10 cellular contexts compared by ENCODE assay signal in the genomic region with DNA sequence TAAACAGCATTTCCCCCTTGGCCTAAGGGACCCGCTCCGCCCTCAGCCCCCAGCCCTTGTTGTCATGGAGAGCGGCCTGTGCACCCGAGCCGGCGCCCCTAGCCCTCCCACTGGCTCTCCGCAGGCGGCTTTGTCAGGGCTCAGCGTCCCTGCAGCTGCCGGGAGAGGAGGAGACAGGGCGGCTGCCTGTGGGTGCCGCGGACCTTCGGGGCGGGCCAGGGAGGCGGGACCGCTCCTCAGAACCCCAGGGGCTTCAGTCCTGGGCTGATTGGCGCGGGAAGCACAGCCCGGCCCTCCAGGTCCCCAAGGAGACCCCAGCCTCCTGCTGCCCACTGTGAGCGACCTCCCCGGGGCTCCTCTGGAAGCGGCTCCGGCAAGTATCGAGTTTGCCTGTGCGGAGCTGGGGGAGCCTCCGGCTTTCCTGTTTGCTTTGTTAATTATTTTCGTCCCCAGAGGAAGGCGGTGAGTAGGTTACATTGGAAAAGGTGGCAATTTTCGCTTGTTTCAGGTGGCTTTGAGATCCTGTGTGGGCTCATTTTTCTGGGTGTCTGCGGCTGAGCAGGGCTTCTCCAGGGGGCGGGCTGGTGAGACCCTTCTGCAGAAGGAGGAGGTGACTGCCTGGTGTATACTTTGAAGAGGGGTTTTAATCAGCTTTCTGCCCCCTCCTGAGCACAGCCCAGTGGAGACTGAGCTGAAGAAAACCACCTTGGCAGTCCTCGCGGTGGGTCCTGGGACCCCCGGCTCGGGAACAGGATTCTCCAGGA. TPM values are rescaled to one million over a fixed set of nuclear protein-coding genes. Genes with fewer than 3 reads are reported as not detected.
DNase-seq lines count a peak whose midpoint lies in the region; ATAC-seq, FAIRE-seq and TF ChIP-seq lines count a peak whose summit lies in the region.
"Had no signal": no experiment of that assay in that cellular context is flagged by ENCODE, and none has a peak within 500 bp of the region (broad histone marks: within the 10 kb centered on the region; RNA-seq: fewer than 3 reads in every experiment).

A gene with protein sequence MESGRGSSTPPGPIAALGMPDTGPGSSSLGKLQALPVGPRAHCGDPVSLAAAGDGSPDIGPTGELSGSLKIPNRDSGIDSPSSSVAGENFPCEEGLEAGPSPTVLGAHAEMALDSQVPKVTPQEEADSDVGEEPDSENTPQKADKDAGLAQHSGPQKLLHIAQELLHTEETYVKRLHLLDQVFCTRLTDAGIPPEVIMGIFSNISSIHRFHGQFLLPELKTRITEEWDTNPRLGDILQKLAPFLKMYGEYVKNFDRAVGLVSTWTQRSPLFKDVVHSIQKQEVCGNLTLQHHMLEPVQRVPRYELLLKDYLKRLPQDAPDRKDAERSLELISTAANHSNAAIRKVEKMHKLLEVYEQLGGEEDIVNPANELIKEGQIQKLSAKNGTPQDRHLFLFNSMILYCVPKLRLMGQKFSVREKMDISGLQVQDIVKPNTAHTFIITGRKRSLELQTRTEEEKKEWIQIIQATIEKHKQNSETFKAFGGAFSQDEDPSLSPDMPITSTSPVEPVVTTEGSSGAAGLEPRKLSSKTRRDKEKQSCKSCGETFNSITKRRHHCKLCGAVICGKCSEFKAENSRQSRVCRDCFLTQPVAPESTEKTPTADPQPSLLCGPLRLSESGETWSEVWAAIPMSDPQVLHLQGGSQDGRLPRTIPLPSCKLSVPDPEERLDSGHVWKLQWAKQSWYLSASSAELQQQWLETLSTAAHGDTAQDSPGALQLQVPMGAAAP (plus strand): TSS at position 256 of the 764 bp plus-strand sequence. CDS start 28,734 bp downstream, outside the sequence.

- peaks cover 12 to 24% (median 18%) of the 10 kb centered on the region in 10 experiments; a peak in 19 of 20 replicates for H3K4me1 ChIP-seq in BLaER1 treated with 17β-estradiol and CSF1 and Interleukin-3, amounts not matched to agents 10 nM and 100 nM
- H3K4me1 ChIP-seq in H1 (replicated peaks in 1 of 4; ENCODE audit: control insufficient read depth in 3 of 4, insufficient read depth in 4 of 4, low read length in 3 of 4), result peaks cover 0 to 7% (median 3%) of the 10 kb centered on the region in 4 experiments; a peak in 3 of 7 replicates
- H3K4me1 ChIP-seq in mucosa of rectum (ENCODE audit: control insufficient read depth in 2 of 2, insufficient read depth in 2 of 2, low read length in 2 of 2), result no peaks in the 10 kb centered on the region
- peaks cover 0 to 13% (median 5%) of the 10 kb centered on the region in 4 donors for H3K4me1 ChIP-seq in tibial nerve

- POLR2A ChIA-PET in activated B cell treated with CpG ODN at 0.5 μM for 24 hours (lab: Charles Lee), result no interaction called here
- POLR2A ChIA-PET in H1 (lab: Charles Lee; ENCODE audit: partially characterized antibody), result interaction anchor here (0.5 kb wide), 1 partner anchor 83 kb away, joined by 3 read pairs; no protein-coding TSS in a partner anchor

- no peak for TF ChIP-seq POLR2A in H1 (IDR thresholded peaks at IDR 0.05; ENCODE audit: control extremely low read depth in 1 of 2, low read depth in 2 of 2, low read length in 2 of 2)
- no peak for TF ChIP-seq POLR2A in tibial nerve (IDR thresholded peaks at IDR 0.05)

- H2BK120ac ChIP-seq in H1 (replicated peaks; ENCODE audit: low read depth, low read length), result no peak within 1 kb of the TSS

- no peak within 1 kb of the TSS for H2BK5ac ChIP-seq in H1 (ENCODE audit: low read depth, low read length)

- CTCF ChIA-PET in activated B cell treated with CpG ODN at 0.5 μM for 24 hours (lab: Charles Lee), result no interaction called here
- CTCF ChIA-PET in H1 (lab: Charles Lee; ENCODE audit: partially characterized antibody), result interaction anchor here (0.5 to 0.8 kb wide), 2 partner anchors 131 to 139 kb away, joined by 3 read pairs; no protein-coding TSS in a partner anchor

- no peak within 1 kb of the TSS for H4K5ac ChIP-seq in H1 (ENCODE audit: insufficient read length, low read depth, low read length)

- H3K27me3 Mint-ChIP-seq in activated B cell treated with CpG ODN at 0.5 μM for 24 hours, result peaks cover 35% of the 10 kb centered on the region

- intact Hi-C loops in activated B cell treated with CpG ODN at 0.5 μM for 24 hours (cut with micrococcal nuclease), result no loop called here

- peak within 1 kb of the TSS; percentile 75 for H4K91ac ChIP-seq in H1 (replicated peaks; ENCODE audit: insufficient read length, low read length)

- peak; percentile 67 for DNase-seq in NCI-H1417 treated with DMSO at 0.1 percent for 48 hours (lab: John Stamatoyannopoulos, UW)
- DNase-seq in activated B cell treated with CpG ODN at 0.5 μM for 24 hours, result no peak
- DNase-seq in H1 (ENCODE audit: low read depth in 1 of 2, low spot score in 2 of 2), result peak in 1 of 2 experiments; percentile 68
- DNase-seq in tibial nerve (ENCODE audit: low spot score in 2 of 2), result no peak
- no peak for DNase-seq in medulla oblongata (ENCODE audit: extremely low spot score)

- H3K79me2 ChIP-seq in H1 (ENCODE audit: control insufficient read depth in 1 of 2, insufficient read depth in 2 of 2, low read length in 2 of 2), result no peaks in the 10 kb centered on the region

- H3K4me1 Mint-ChIP-seq in activated B cell treated with CpG ODN at 0.5 μM for 24 hours, result peaks cover 5% of the 10 kb centered on the region

- no peak for TF ChIP-seq RAD21 in H1 (IDR thresholded peaks at IDR 0.05 in 1 of 2, conservative IDR thresholded peaks at IDR 0.05 in 1 of 2; ENCODE audit: low read depth in 2 of 2, low read length in 2 of 2)

- peak within 1 kb of the TSS; percentile 71; the same call in 1 of the 2 replicates for H2BK12ac ChIP-seq in H1 (ENCODE audit: low read depth, low read length)

- WGBS in H1 (ENCODE audit: extremely low coverage in 1 of 2, insufficient coverage in 1 of 2, insufficient read length in 1 of 2, insufficient replicate concordance in 2 of 2, low coverage in 1 of 2, low lambda C conversion rate in 2 of 2, missing lambda C conversion rate in 1 of 2), 2 experiments, result 33% methylated on average over 22 of the region's 36 CpGs; no CpG with 5 or more reads in 1 of the 2 experiments
- 7 to 9% methylated on average over 20 to 21 of the region's 36 CpGs for WGBS in tibial nerve, 2 donors

- TF ChIP-seq EP300 in H1 (IDR thresholded peaks at IDR 0.05; ENCODE audit: borderline replicate concordance in 1 of 2, low read depth in 2 of 2, low read length in 2 of 2), result no peak
- no peak for TF ChIP-seq EP300 in tibial nerve (IDR thresholded peaks at IDR 0.05)

- H4K20me1 ChIP-seq in BLaER1 treated with 17β-estradiol and CSF1 and Interleukin-3, amounts not matched to agents 10 nM and 100 nM, result no peaks in the 10 kb centered on the region
- peaks cover 0 to 2% of the 10 kb centered on the region in 2 experiments for H4K20me1 ChIP-seq in H1 (replicated peaks in 1 of 2; ENCODE audit: control insufficient read depth in 1 of 2, insufficient read depth in 2 of 2, low read length in 2 of 2)

- H4K8ac ChIP-seq in H1 (ENCODE audit: extremely low read depth, insufficient read depth, low read length), result peak within 1 kb of the TSS; percentile 42; the same call in 1 of the 2 replicates

- no peak within 1 kb of the TSS for H2BK20ac ChIP-seq in H1 (ENCODE audit: low read length)

- peak within 1 kb of the TSS; percentile 79 to 98 (median 92) for H3K4me2 ChIP-seq in BLaER1 treated with 17β-estradiol and CSF1 and Interleukin-3, amounts not matched to agents 10 nM and 100 nM
- peak within 1 kb of the TSS; percentile 75 to 80 for H3K4me2 ChIP-seq in H1 (ENCODE audit: insufficient read depth in 1 of 2, low read depth in 2 of 2, low read length in 2 of 2)

- peak; percentile 54 for ATAC-seq in activated B cell treated with CpG ODN at 0.5 μM for 24 hours (ENCODE audit: low read depth)
- no peak for ATAC-seq in HG03460 (IDR thresholded peaks at IDR 0.05; ENCODE audit: unreplicated experiment)

- H2AFZ ChIP-seq in H1 (ENCODE audit: low read length), result peak within 1 kb of the TSS; percentile 42; the same call in 1 of the 2 replicates

- H3K4me3 Mint-ChIP-seq in activated B cell treated with CpG ODN at 0.5 μM for 24 hours, result peak within 1 kb of the TSS; percentile 70

- no peak within 1 kb of the TSS; the same call in 1 of the 2 replicates for H2AK5ac ChIP-seq in H1 (ENCODE audit: low read depth, low read length)

- H3K27me3 ChIP-seq in BLaER1 treated with 17β-estradiol and CSF1 and Interleukin-3, amounts not matched to agents 10 nM and 100 nM, result peaks cover 0 to 23% (median 10%) of the 10 kb centered on the region in 11 experiments; a peak in 13 of 22 replicates
- H3K27me3 ChIP-seq in H1 (replicated peaks in 1 of 4; ENCODE audit: control insufficient read depth in 3 of 4, extremely low read depth in 1 of 4, insufficient read depth in 3 of 4, low read length in 3 of 4) (peaks cover 0 to 5% (median 0%) of the 10 kb centered on the region in 4 experiments; a peak in 1 of 7 replicates), mucosa of rectum (ENCODE audit: control insufficient read depth in 2 of 2, insufficient read depth in 2 of 2, low read length in 2 of 2) (peaks cover 21 to 27% of the 10 kb centered on the region in 2 donors), tibial nerve (peaks cover 0 to 26% of the 10 kb centered on the region in 2 donors)

- H3K36me3 Mint-ChIP-seq in activated B cell treated with CpG ODN at 0.5 μM for 24 hours (ENCODE audit: low read depth), result no peaks in the 10 kb centered on the region

- H3K14ac ChIP-seq in H1 (ENCODE audit: insufficient read length), result no peak within 1 kb of the TSS

- no peaks in the 10 kb centered on the region for H3K9me3 Mint-ChIP-seq in activated B cell treated with CpG ODN at 0.5 μM for 24 hours

- H3K9ac ChIP-seq in BLaER1 treated with 17β-estradiol and CSF1 and Interleukin-3, amounts not matched to agents 10 nM and 100 nM, result peak within 1 kb of the TSS; percentile 44 to 83 (median 68); a peak in 21 of 22 replicates
- peak within 1 kb of the TSS in 2 of 4 experiments; percentile 6 to 32; a peak in 3 of 7 replicates for H3K9ac ChIP-seq in H1 (replicated peaks in 1 of 4; ENCODE audit: extremely low read depth in 1 of 4, low read depth in 3 of 4, low read length in 3 of 4)
- H3K9ac ChIP-seq in mucosa of rectum (ENCODE audit: low read depth in 1 of 2, low read length in 2 of 2), result peak within 1 kb of the TSS; percentile 24 to 29

- no peak within 1 kb of the TSS for H3K23ac ChIP-seq in H1 (ENCODE audit: insufficient read length)

- peaks cover 10% of the 10 kb centered on the region; the same call in 1 of the 2 replicates for H3K23me2 ChIP-seq in H1 (ENCODE audit: low read depth, low read length)

- H3K27ac ChIP-seq in BLaER1 treated with 17β-estradiol and CSF1 and Interleukin-3, amounts not matched to agents 10 nM and 100 nM, result peak within 1 kb of the TSS in 4 of 11 experiments; percentile 13 to 42 (median 24); a peak in 1 of 22 replicates
- H3K27ac ChIP-seq in H1 (ENCODE audit: low read depth, low read length), result no peak within 1 kb of the TSS
- no peak within 1 kb of the TSS for H3K27ac ChIP-seq in mucosa of rectum (ENCODE audit: low read depth in 2 of 2, low read length in 2 of 2)
- no peak within 1 kb of the TSS for H3K27ac ChIP-seq in tibial nerve

- H3K36me3 ChIP-seq in BLaER1 treated with 17β-estradiol and CSF1 and Interleukin-3, amounts not matched to agents 10 nM and 100 nM, result no peaks in the 10 kb centered on the region
- H3K36me3 ChIP-seq in H1 (ENCODE audit: control insufficient read depth in 2 of 4, insufficient read depth in 4 of 4, low read length in 3 of 4) (no peaks in the 10 kb centered on the region), mucosa of rectum (ENCODE audit: control insufficient read depth in 2 of 2, insufficient read depth in 2 of 2, low read length in 2 of 2) (no peaks in the 10 kb centered on the region), tibial nerve (no peaks in the 10 kb centered on the region)

- no peaks in the 10 kb centered on the region; the same call in 1 of the 2 replicates for H3K79me1 ChIP-seq in H1 (ENCODE audit: low read depth, low read length)

- peaks cover 0 to 14% (median 6%) of the 10 kb centered on the region in 11 experiments; a peak in 6 of 22 replicates for H3K9me3 ChIP-seq in BLaER1 treated with 17β-estradiol and CSF1 and Interleukin-3, amounts not matched to agents 10 nM and 100 nM (replicated peaks in 1 of 11)
- H3K9me3 ChIP-seq in H1 (ENCODE audit: insufficient read depth in 2 of 2, low read depth in 1 of 2, low read length in 1 of 2) (peaks cover 3% of the 10 kb centered on the region in 2 experiments; a peak in 2 of 4 replicates), mucosa of rectum (ENCODE audit: control insufficient read depth in 2 of 2, low read length in 2 of 2) (no peaks in the 10 kb centered on the region), tibial nerve (no peaks in the 10 kb centered on the region)

- H3K27ac Mint-ChIP-seq in activated B cell treated with CpG ODN at 0.5 μM for 24 hours, result no peak within 1 kb of the TSS

- peak within 1 kb of the TSS; percentile 5; the same call in 1 of the 2 replicates for H2BK15ac ChIP-seq in H1 (ENCODE audit: low read length)

- TF ChIP-seq CTCF in activated B cell treated with CpG ODN at 0.5 μM for 24 hours (IDR thresholded peaks at IDR 0.05) (no peak), H1 (IDR thresholded peaks at IDR 0.05; ENCODE audit: control extremely low read depth in 1 of 3, insufficient read depth in 1 of 3, low read depth in 1 of 3, low read length in 3 of 3) (no peak), tibial nerve (IDR thresholded peaks at IDR 0.05) (no peak)

- H3K4ac ChIP-seq in H1 (replicated peaks; ENCODE audit: insufficient read length, low read depth, low read length), result no peak within 1 kb of the TSS

- no peak for FAIRE-seq in H1 (lab: Jason Lieb, UNC)
- FAIRE-seq: GM18507 had no signal

- H3K4me3 ChIP-seq in BLaER1 treated with 17β-estradiol and CSF1 and Interleukin-3, amounts not matched to agents 10 nM and 100 nM, result peak within 1 kb of the TSS; percentile 42 to 68 (median 56)
- H3K4me3 ChIP-seq in H1 (ENCODE audit: extremely low read depth in 1 of 4, insufficient read depth in 2 of 4, low read depth in 3 of 4, low read length in 4 of 4) (peak within 1 kb of the TSS; percentile 24 to 59 (median 34)), mucosa of rectum (ENCODE audit: low read length in 2 of 2) (peak within 1 kb of the TSS; percentile 56), tibial nerve (peak within 1 kb of the TSS; percentile 12 to 53 (median 43))

- peak within 1 kb of the TSS; percentile 80 for H3K18ac ChIP-seq in H1 (ENCODE audit: extremely low read depth, low read length)

- no peak within 1 kb of the TSS for H3K56ac ChIP-seq in H1 (replicated peaks; ENCODE audit: insufficient read length, low read depth, low read length)

RNA-seq across cellular contexts. Expression of the gene that starts here (rescaled TPM):
- total RNA-seq in activated B cell treated with CpG ODN at 0.5 μM for 24 hours (46.5 and 61.9 TPM in 2 replicates), tibial nerve (10 to 100 TPM in 1 of 4 donors, 1 to 10 TPM in 3; 6.7 to 13.8 (median 7.3) TPM)
- 1.4 and 1.9 TPM in 2 replicates for total RNA-seq in H1 (2021; fragmentation: NEBNext Ultra II Directional; extraction: Animal tissue kit (Norgen Biotek cat#: 25700))
- 1.4 and 2.3 TPM in 2 replicates for polyA plus RNA-seq in H1 (2011; rRNA removed)
- 2.0 TPM for polyA plus RNA-seq in H1 (2011; cell fraction: cytosol; rRNA removed)
- polyA plus RNA-seq in H1 (2011; cell fraction: nucleus; rRNA removed), result 3.2 TPM
- polyA plus RNA-seq in H1 (2012, experiment 1 of 2), result 0.73 to 1.6 TPM (median 1.2 TPM) in 4 replicates
- polyA plus RNA-seq in H1 (2012, experiment 2 of 2), result 1.0 TPM
- 0.51 TPM for polyA plus RNA-seq in H1 (2013, experiment 1 of 2)
- polyA plus RNA-seq in H1 (2013, experiment 2 of 2), result 0.53 TPM
- 1.4 and 1.6 TPM in 2 replicates for polyA minus RNA-seq in H1 (2011; rRNA and poly(A)+ RNA removed)
- 2.0 TPM for polyA minus RNA-seq in H1 (2011; cell fraction: cytosol; rRNA and poly(A)+ RNA removed)
- 1.4 TPM for polyA minus RNA-seq in H1 (2011; cell fraction: nucleus; rRNA and poly(A)+ RNA removed)
- total RNA-seq: dermis microvascular lymphatic vessel endothelial cell had no signal
